8 cellular contexts compared by ENCODE assay signal in genomic region chr5:179806250-179807045, GRCh38. TPM values are rescaled to one million over a fixed set of nuclear protein-coding genes. Genes with fewer than 3 reads are reported as not detected.
DNase-seq lines count a peak whose midpoint lies in the region; ATAC-seq and TF ChIP-seq lines count a peak whose summit lies in the region.

Gene MGAT4B, minus strand, starts transcription at chr5:179806866. Its CDS starts 283 bp downstream, at chr5:179806583.

- CTCF ChIA-PET in HCT116 (lab: Charles Lee), result interaction anchor here (0.8 kb wide), 1 partner anchor 11 kb away, joined by 3 read pairs; no protein-coding TSS in a partner anchor
- CTCF ChIA-PET in mammary epithelial cell (lab: Charles Lee; ENCODE audit: low non-redundant PET), result no interaction called here

- DNase-seq in NCI-H1436 (lab: John Stamatoyannopoulos, UW) (peak; percentile 29), NCI-H1436 treated with DMSO at 0.1 percent for 48 hours (lab: John Stamatoyannopoulos, UW) (no peak), HCT116 (ENCODE audit: low read depth, low spot score) (no peak), MG63 (peak; percentile 87), T1000 (lab: John Stamatoyannopoulos, UW) (peak; percentile 44), mammary epithelial cell (peak; percentile 81), gastrocnemius medialis (peak; percentile 56 to 69)

- H3K4me3 ChIP-seq in HCT116 (replicated peaks in 1 of 2; ENCODE audit: low read depth in 1 of 2, low read length in 2 of 2) (peak within 1 kb of the TSS; percentile 71 to 92), MG63 (peak within 1 kb of the TSS; percentile 74), mammary epithelial cell (replicated peaks in 1 of 3; ENCODE audit: insufficient read depth in 1 of 3, low read depth in 2 of 3, low read length in 3 of 3) (peak within 1 kb of the TSS; percentile 83 to 89 (median 86)), iPS-20b (ENCODE audit: low read length) (peak within 1 kb of the TSS; percentile 65; the same call in 1 of the 2 replicates), gastrocnemius medialis (peak within 1 kb of the TSS; percentile 75 to 95 (median 87))

- peak within 1 kb of the TSS; percentile 88 for H3K9ac ChIP-seq in HCT116 (ENCODE audit: low read length)
- H3K9ac ChIP-seq in mammary epithelial cell (ENCODE audit: insufficient read depth, low read length), result peak within 1 kb of the TSS; percentile 57
- H3K9ac ChIP-seq in iPS-20b (ENCODE audit: low read depth, low read length), result peak within 1 kb of the TSS; percentile 53; the same call in 1 of the 2 replicates

- TF ChIP-seq RAD21 in HCT116 (IDR thresholded peaks at IDR 0.05; ENCODE audit: low read depth), result no peak

- peaks cover 38 to 57% of the 10 kb centered on the region in 2 experiments for H3K4me1 ChIP-seq in HCT116 (ENCODE audit: control insufficient read depth in 1 of 2, insufficient read depth in 2 of 2, low read length in 2 of 2)
- H3K4me1 ChIP-seq in mammary epithelial cell (ENCODE audit: insufficient read depth, low read length), result peaks cover 36% of the 10 kb centered on the region
- H3K4me1 ChIP-seq in iPS-20b (ENCODE audit: insufficient read depth, low read length), result peaks cover 17% of the 10 kb centered on the region
- peaks cover 19 to 36% of the 10 kb centered on the region in 2 donors for H3K4me1 ChIP-seq in gastrocnemius medialis

- H3K9me2 ChIP-seq in HCT116 (ENCODE audit: insufficient read depth), result no peaks in the 10 kb centered on the region

- in situ Hi-C loops in mammary epithelial cell (cut with MboI; ENCODE audit: low sequenced_read_pairs in 2 of 2) (loop anchor here in 1 of 2 donors (10.0 kb wide), 1 partner anchor 98 kb away; the partner anchor contains the start of gene TBC1D9B), gastrocnemius medialis (cut with MboI; ENCODE audit: low sequenced_read_pairs in 4 of 4) (loop anchor here in 1 of 4 donors (10.0 kb wide), 1 partner anchor 98 kb away; the partner anchor contains the start of gene TBC1D9B)

- RAD21 ChIA-PET in HCT116 (lab: Charles Lee; ENCODE audit: low non-redundant PET in 1 of 2, low total read pairs in 2 of 2, uncharacterized antibody in 2 of 2, unreplicated experiment in 2 of 2), result interaction anchor here in 1 of 2 experiments (1.1 kb wide), 1 partner anchor 14 kb away, joined by 3 read pairs; the partner anchor contains the start of gene SQSTM1

- H3K36me3 ChIP-seq in HCT116 (ENCODE audit: control insufficient read depth in 1 of 2, insufficient read depth in 2 of 2, low read length in 2 of 2) (no peaks in the 10 kb centered on the region), MG63 (peaks cover 52% of the 10 kb centered on the region), mammary epithelial cell (ENCODE audit: insufficient read depth, low read length) (peaks cover 2% of the 10 kb centered on the region), iPS-20b (ENCODE audit: insufficient read depth, low read depth, low read length) (no peaks in the 10 kb centered on the region), gastrocnemius medialis (no peaks in the 10 kb centered on the region)

- H3K27me3 ChIP-seq in HCT116 (ENCODE audit: insufficient read depth, low read length), result no peaks in the 10 kb centered on the region
- H3K27me3 ChIP-seq in MG63, result no peaks in the 10 kb centered on the region
- H3K27me3 ChIP-seq in mammary epithelial cell (ENCODE audit: insufficient read depth, low read length), result no peaks in the 10 kb centered on the region
- H3K27me3 ChIP-seq in iPS-20b (ENCODE audit: insufficient read depth, low read length), result peaks cover 10% of the 10 kb centered on the region; the same call in 1 of the 2 replicates
- H3K27me3 ChIP-seq in gastrocnemius medialis, result no peaks in the 10 kb centered on the region

- TF ChIP-seq CTCF in HCT116 (IDR thresholded peaks at IDR 0.05 in 2 of 3, conservative IDR thresholded peaks at IDR 0.05 in 1 of 3; ENCODE audit: borderline replicate concordance in 1 of 3, insufficient read depth in 1 of 3, low read depth in 2 of 3, low read length in 2 of 3), result no peak
- no peak for TF ChIP-seq CTCF in mammary epithelial cell (conservative IDR thresholded peaks at IDR 0.05 in 1 of 2, IDR thresholded peaks at IDR 0.05 in 1 of 2; ENCODE audit: extremely low read depth in 1 of 2, insufficient read depth in 1 of 2, low read depth in 1 of 2, low read length in 2 of 2)
- no peak for TF ChIP-seq CTCF in gastrocnemius medialis (IDR thresholded peaks at IDR 0.05 in 4 of 5, conservative IDR thresholded peaks at IDR 0.05 in 1 of 5)

- H3K27ac ChIP-seq in HCT116 (ENCODE audit: low read depth, low read length) (peak within 1 kb of the TSS; percentile 99), mammary epithelial cell (ENCODE audit: insufficient read depth, low read depth, low read length) (peak within 1 kb of the TSS; percentile 27), iPS-20b (ENCODE audit: low read length) (no peak within 1 kb of the TSS), gastrocnemius medialis (peak within 1 kb of the TSS; percentile 89 to 98 (median 94))

- dilution Hi-C loops in mammary epithelial cell (cut with HindIII; ENCODE audit: low sequenced_read_pairs), result no loop called here

- BruUV-seq in HCT116 (replicated peaks; lab: Mats Ljungman, UMichigan) (no TSS peak), mammary epithelial cell (replicated peaks; lab: Mats Ljungman, UMichigan) (no TSS peak)

- H3K79me2 ChIP-seq in HCT116 (ENCODE audit: insufficient read depth, low read length) (peaks cover 50% of the 10 kb centered on the region), mammary epithelial cell (ENCODE audit: insufficient read depth, low read length) (peaks cover 52% of the 10 kb centered on the region)

- POLR2A ChIA-PET in HCT116 (lab: Charles Lee), result interaction anchor here (0.6 to 2.8 kb wide), 4 partner anchors 9 to 886 kb away, joined by 3 to 9 read pairs (median 6); partner anchors contain the start of gene SQSTM1

- H3K9me3 ChIP-seq in HCT116 (ENCODE audit: control insufficient read depth in 1 of 2, insufficient read depth in 1 of 2, low read depth in 1 of 2, low read length in 2 of 2) (no peaks in the 10 kb centered on the region), MG63 (no peaks in the 10 kb centered on the region), mammary epithelial cell (replicated peaks; ENCODE audit: insufficient read depth, low read length) (no peaks in the 10 kb centered on the region), iPS-20b (ENCODE audit: insufficient read depth, low read depth, low read length) (no peaks in the 10 kb centered on the region), gastrocnemius medialis (no peaks in the 10 kb centered on the region)

- H2AFZ ChIP-seq in HCT116 (ENCODE audit: low read depth, low read length, poor library complexity, severe bottlenecking) (no peak within 1 kb of the TSS), mammary epithelial cell (ENCODE audit: low read depth, low read length) (peak within 1 kb of the TSS; percentile 86)

- H3K4me2 ChIP-seq in HCT116 (ENCODE audit: low read length) (peak within 1 kb of the TSS; percentile 99), mammary epithelial cell (ENCODE audit: insufficient read depth, low read depth, low read length) (peak within 1 kb of the TSS; percentile 99)

- no peaks in the 10 kb centered on the region for H4K20me1 ChIP-seq in HCT116 (ENCODE audit: insufficient read depth)
- peaks cover under 1% of the 10 kb centered on the region for H4K20me1 ChIP-seq in mammary epithelial cell (ENCODE audit: insufficient read depth, low read length)

- ATAC-seq in HCT116 (peak; percentile 65), gastrocnemius medialis (peak; percentile 72 to 76)

- TF ChIP-seq POLR2A in HCT116 (IDR thresholded peaks at IDR 0.05; ENCODE audit: borderline replicate concordance, extremely low read depth, insufficient read depth, insufficient read length), result peak; percentile 68
- peak; percentile 73 for TF ChIP-seq POLR2A in gastrocnemius medialis (IDR thresholded peaks at IDR 0.05)

- intact Hi-C loops in HCT116 (cut with micrococcal nuclease) (loop anchor here (2.0 kb wide), 1 partner anchor 14 kb away; the partner anchor contains the start of gene SQSTM1), mammary epithelial cell (cut with micrococcal nuclease) (loop anchor here (1.0 to 2.0 kb wide), 3 partner anchors 15 to 100 kb away; partner anchors contain the start of genes MAML1 and TBC1D9B), gastrocnemius medialis (cut with DNase I; ENCODE audit: low total_unique reads) (loop anchor here (1.0 to 10.0 kb wide), 3 partner anchors 12 to 242 kb away; partner anchors contain the start of gene CANX)

- WGBS in mammary epithelial cell (ENCODE audit: low coverage, missing lambda C conversion rate), result 2% methylated on average over 10 of the region's 108 CpGs

TF ChIP-seq in HCT116, 20 proteins besides CTCF, POLR2A, EP300 and RAD21 (continues in another document):
- TF ChIP-seq CBX3 (IDR thresholded peaks at IDR 0.05; ENCODE audit: low read depth), result no peak
- TF ChIP-seq EZH2phosphoT487 (IDR thresholded peaks at IDR 0.05; ENCODE audit: borderline replicate concordance), result no peak
- TF ChIP-seq ELF1 (IDR thresholded peaks at IDR 0.05; ENCODE audit: borderline replicate concordance, low read depth), result no peak
- TF ChIP-seq TCF7L2 (IDR thresholded peaks at IDR 0.05; ENCODE audit: borderline replicate concordance, extremely low read depth, insufficient read depth, insufficient read length), result peak; percentile 73
- TF ChIP-seq FOSL1 (IDR thresholded peaks at IDR 0.05; ENCODE audit: low read depth), result no peak
- no peak for TF ChIP-seq MAX (IDR thresholded peaks at IDR 0.05)
- TF ChIP-seq EGR1 (IDR thresholded peaks at IDR 0.05; ENCODE audit: low read depth), result no peak

RNA-seq across cellular contexts. Expression of gene MGAT4B, which starts in this region (rescaled TPM):
- total RNA-seq in HCT116 (2021; ENCODE audit: unreplicated experiment) (148 TPM), mammary epithelial cell (100 to 1,000 TPM in 1 of 2 donors, 10 to 100 TPM in 1; 88.0 to 143 TPM), gastrocnemius medialis (10 to 100 TPM; 28.3 to 86.0 (median 61.4) TPM)
- polyA plus RNA-seq in HCT116 (2012), result 85.4 and 95.3 TPM in 2 replicates
- 149 and 238 TPM in 2 replicates for total RNA-seq in MG63 (2014; rRNA removed; shearing (Covaris generic); ENCODE audit: low replicate concordance)
- polyA plus RNA-seq in mammary epithelial cell, result 157 TPM
- 181 TPM for polyA minus RNA-seq in mammary epithelial cell

Comparison
In these comparisons a context has a peak if more than half of its experiments do, and no peak if none do; other contexts are left out.
1. DNase-seq: peak in NCI-H1436 (single experiment), MG63 (single experiment), T1000 (single experiment), mammary epithelial cell (single experiment) and gastrocnemius medialis (2 of 2); none in NCI-H1436 treated with DMSO at 0.1 percent for 48 hours (single experiment) and HCT116 (single experiment).
2. Peak in every context shown above with its lines, with median percentiles within 50 percentile points of each other: H3K4me3 ChIP-seq and H3K9ac ChIP-seq.